Comparison of ENCODE assay signal across 19 cellular contexts in genomic region chr13:95264225-95264624, GRCh38.
"Had no signal": no experiment of that assay in that cellular context is flagged by ENCODE, and none has a peak within 500 bp of the region (broad histone marks: within the 10 kb centered on the region; RNA-seq: fewer than 3 reads in every experiment).

No MANE protein-coding gene starts in this region.

- H3K27me3 Mint-ChIP-seq: memory B cell; naive B cell; natural killer cell treated with Interleukin-12 subunit alpha and Interleukin-12 subunit beta and Interleukin-15 and Interleukin-18, amount 100 ng/mL, for 72 hours; stimulated activated naive CD8-positive, alpha-beta T cell treated with anti-CD3 and anti-CD28 coated beads, Interleukin-15, amount 100 ng/mL, for 72 hours had no signal

- H3K27ac Mint-ChIP-seq: memory B cell; naive B cell; natural killer cell treated with Interleukin-12 subunit alpha and Interleukin-12 subunit beta and Interleukin-15 and Interleukin-18, amount 100 ng/mL, for 72 hours had no signal

- H3K36me3 Mint-ChIP-seq: natural killer cell treated with Interleukin-12 subunit alpha and Interleukin-12 subunit beta and Interleukin-15 and Interleukin-18, amount 100 ng/mL, for 72 hours had no signal

- ATAC-seq: left lobe of liver; natural killer cell treated with Interleukin-12 subunit alpha and Interleukin-12 subunit beta and Interleukin-15 and Interleukin-18, amount 100 ng/mL, for 72 hours; pancreas; sciatic nerve; stimulated activated naive CD8-positive, alpha-beta T cell treated with anti-CD3 and anti-CD28 coated beads, Interleukin-15, amount 100 ng/mL, for 72 hours; upper lobe of right lung had no signal

- H3K4me3 Mint-ChIP-seq: memory B cell; naive B cell; natural killer cell treated with Interleukin-12 subunit alpha and Interleukin-12 subunit beta and Interleukin-15 and Interleukin-18, amount 100 ng/mL, for 72 hours; neural crest cell; stimulated activated naive CD8-positive, alpha-beta T cell treated with anti-CD3 and anti-CD28 coated beads, Interleukin-15, amount 100 ng/mL, for 72 hours had no signal

- DNase-seq: dermis blood vessel endothelial cell; effector memory CD4-positive, alpha-beta T cell; head of caudate nucleus; naive B cell; pancreas; stimulated activated CD4-positive, alpha-beta T cell treated with anti-CD3 and anti-CD28 coated beads, Interleukin-12 subunit alpha, Interleukin-12 subunit beta, amount 100 ng/mL, for 4 hours; stimulated activated CD4-positive, alpha-beta T cell treated with anti-CD3 and anti-CD28 coated beads, Interleukin-1b, Interleukin-23, amount 100 ng/mL, for 48 hours; stimulated activated CD4-positive, alpha-beta T cell treated with anti-CD3 and anti-CD28 coated beads, Interleukin-4, amount 100 ng/mL, for 1 hour; stimulated activated CD8-positive, alpha-beta memory T cell treated with anti-CD3 and anti-CD28 coated beads, Interleukin-4, amount 100 ng/mL, for 48 hours; stimulated activated naive CD4-positive, alpha-beta T cell; stimulated activated naive CD8-positive, alpha-beta T cell treated with anti-CD3 and anti-CD28 coated beads, Interleukin-15, amount 100 ng/mL, for 72 hours; transverse colon; upper lobe of right lung; uterus had no signal

- H3K9me3 Mint-ChIP-seq: natural killer cell treated with Interleukin-12 subunit alpha and Interleukin-12 subunit beta and Interleukin-15 and Interleukin-18, amount 100 ng/mL, for 72 hours; neural crest cell had no signal

- H3K4me1 Mint-ChIP-seq: neural crest cell; stimulated activated naive CD8-positive, alpha-beta T cell treated with anti-CD3 and anti-CD28 coated beads, Interleukin-15, amount 100 ng/mL, for 72 hours had no signal
